ENCODE assay signal across 8 cellular contexts in the genomic region with DNA sequence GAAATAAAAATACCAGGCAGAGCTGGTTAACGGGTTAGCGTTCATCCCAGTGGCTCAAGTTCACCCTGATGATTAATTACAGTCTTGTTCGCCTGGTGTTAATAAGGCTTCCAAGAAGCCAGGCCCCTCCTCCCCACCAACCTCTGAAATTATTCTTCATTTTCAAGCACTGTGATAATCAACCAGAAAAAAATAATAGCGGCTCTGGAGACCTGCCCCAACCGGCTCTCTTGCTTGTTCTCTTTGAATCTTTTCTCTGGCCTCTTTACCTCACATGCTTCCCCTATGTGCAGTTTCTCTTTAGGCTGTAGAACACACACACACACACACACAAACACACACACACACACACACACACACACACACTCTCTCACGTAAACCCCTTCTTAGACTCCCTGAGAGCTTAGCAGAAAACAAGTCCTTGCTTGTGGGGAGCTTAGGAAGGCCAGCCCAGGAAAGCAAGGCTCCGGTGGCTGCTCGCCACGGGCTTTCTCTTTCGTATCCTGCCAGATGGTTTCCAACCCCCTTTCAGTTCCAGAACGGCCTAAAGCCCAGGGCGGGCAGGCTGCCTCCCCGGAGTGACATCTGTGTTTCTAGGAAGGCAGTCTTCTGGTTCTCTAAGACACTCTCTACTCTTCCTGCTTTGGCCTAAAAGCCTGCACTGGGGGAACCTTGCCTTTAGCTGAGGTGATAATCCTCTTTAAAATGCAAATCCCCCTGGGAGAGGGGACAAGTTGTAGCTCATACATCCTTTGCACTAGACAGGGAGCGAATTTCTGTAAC.
A peak's percentile ranks its signal among the peaks of the same experiment; 100 is the strongest.
DNase-seq lines count a peak whose midpoint lies in the region; ATAC-seq and TF ChIP-seq lines count a peak whose summit lies in the region.

No MANE protein-coding gene starts in this region.

- no peak for TF ChIP-seq EP300 in ovary (IDR thresholded peaks at IDR 0.05)

- no peaks in the 10 kb centered on the region for H3K36me3 Mint-ChIP-seq in activated T-helper 17 cell treated with anti-CD3 and anti-CD28 coated beads, Interleukin-2, amount 50 U/mL, for 72 hours (ENCODE audit: low read depth)

- intact Hi-C loops in ovary (cut with DNase I) (loop anchor here in 2 of 4 donors (5.0 kb wide), 3 partner anchors 105 to 370 kb away; a partner anchor contains a TSS), vagina (cut with DNase I) (no loop called here)

- no peak overlapping the region for H3K27ac Mint-ChIP-seq in activated T-helper 17 cell treated with anti-CD3 and anti-CD28 coated beads, Interleukin-2, amount 50 U/mL, for 72 hours

- H3K4me1 ChIP-seq in foreskin keratinocyte (peaks cover 13% of the 10 kb centered on the region), ovary (ENCODE audit: insufficient read depth) (peaks cover 16% of the 10 kb centered on the region), vagina (peaks cover 54% of the 10 kb centered on the region)

- peak; percentile 93 for ATAC-seq in GM21825 (IDR thresholded peaks at IDR 0.05; ENCODE audit: unreplicated experiment)
- peak; percentile 86 for ATAC-seq in activated T-helper 17 cell treated with anti-CD3 and anti-CD28 coated beads, Interleukin-2, amount 50 U/mL, for 72 hours (replicated peaks)
- ATAC-seq in foreskin keratinocyte: peak; percentile 92

- WGBS in ovary, 3 donors: 7 to 9% (median 7%) methylated on average over 14 of the region's 14 CpGs

- TF ChIP-seq CTCF in foreskin keratinocyte (conservative IDR thresholded peaks at IDR 0.05) (no peak), ovary (IDR thresholded peaks at IDR 0.05) (no peak), vagina (IDR thresholded peaks at IDR 0.05) (no peak)

- no peaks in the 10 kb centered on the region for H3K9me3 Mint-ChIP-seq in activated T-helper 17 cell treated with anti-CD3 and anti-CD28 coated beads, Interleukin-2, amount 50 U/mL, for 72 hours

- no peaks in the 10 kb centered on the region for H3K27me3 Mint-ChIP-seq in activated T-helper 17 cell treated with anti-CD3 and anti-CD28 coated beads, Interleukin-2, amount 50 U/mL, for 72 hours

- no peaks in the 10 kb centered on the region for H3K36me3 ChIP-seq in ovary
- no peaks in the 10 kb centered on the region for H3K36me3 ChIP-seq in vagina

- H3K4me3 ChIP-seq in ovary (no peak overlapping the region), vagina (peak overlapping the region in 1 of 2 donors; percentile 14)

- no peaks in the 10 kb centered on the region for H3K27me3 ChIP-seq in foreskin keratinocyte
- no peaks in the 10 kb centered on the region for H3K27me3 ChIP-seq in ovary
- no peaks in the 10 kb centered on the region for H3K27me3 ChIP-seq in vagina

- no peak overlapping the region for H3K4me3 Mint-ChIP-seq in activated T-helper 17 cell treated with anti-CD3 and anti-CD28 coated beads, Interleukin-2, amount 50 U/mL, for 72 hours

- H3K27ac ChIP-seq in foreskin keratinocyte (peak overlapping the region; percentile 58), ovary (peak overlapping the region; percentile 46 to 85), vagina (peak overlapping the region; percentile 82)

- H3K9me3 ChIP-seq in ovary (no peaks in the 10 kb centered on the region), vagina (no peaks in the 10 kb centered on the region)

- H3K4me1 Mint-ChIP-seq in activated T-helper 17 cell treated with anti-CD3 and anti-CD28 coated beads, Interleukin-2, amount 50 U/mL, for 72 hours: no peaks in the 10 kb centered on the region

- no peak for TF ChIP-seq POLR2A in ovary (IDR thresholded peaks at IDR 0.05)
- TF ChIP-seq POLR2A in vagina (IDR thresholded peaks at IDR 0.05): no peak

- DNase-seq in GDM1 (lab: John Stamatoyannopoulos, UW): peak; percentile 66
- DNase-seq in MV-4-11 (lab: John Stamatoyannopoulos, UW): peak; percentile 92
- DNase-seq in foreskin keratinocyte: peak; percentile 87 to 94
- peak; percentile 58 to 80 (median 72) for DNase-seq in ovary
- DNase-seq in vagina (ENCODE audit: extremely low spot score in 2 of 2): no peak
- no peak for DNase-seq in NCI-H510A treated with DMSO at 0.1 percent for 48 hours (lab: John Stamatoyannopoulos, UW)

Comparison
In these comparisons a context has a peak if more than half of its experiments do, and no peak if none do; other contexts are left out.
1. DNase-seq: peak in GDM1 (single experiment), MV-4-11 (single experiment), foreskin keratinocyte (2 of 2) and ovary (5 of 5); none in vagina (0 of 2) and NCI-H510A treated with DMSO at 0.1 percent for 48 hours (single experiment).
2. Peak in every context shown above with its lines, with median percentiles within 50 percentile points of each other: ATAC-seq and H3K27ac ChIP-seq.